ENCODE assay signal across 8 cellular contexts in genomic region chr19:873084-874019, GRCh38. TPM values are rescaled to one million over a fixed set of nuclear protein-coding genes. Genes with fewer than 3 reads are reported as not detected.
A peak's percentile ranks its signal among the peaks of the same experiment; 100 is the strongest.
DNase-seq lines count a peak whose midpoint lies in the region; ATAC-seq and TF ChIP-seq lines count a peak whose summit lies in the region.

No MANE protein-coding gene starts in this region.

- peaks cover 7 to 59% of the 10 kb centered on the region in 2 experiments; a peak in 2 of 3 replicates for H3K36me3 ChIP-seq in HEK293 (ENCODE audit: control insufficient read depth in 2 of 2, insufficient read depth in 1 of 2, low read length in 2 of 2)

- no peaks in the 10 kb centered on the region; the same call in 1 of the 2 replicates for H3K4me1 Mint-ChIP-seq in WTC11
- H3K4me1 Mint-ChIP-seq in type B pancreatic cell (ENCODE audit: unreplicated experiment) = peaks cover 3% of the 10 kb centered on the region

- peak; percentile 86 for ATAC-seq in WTC11

- H3K4me3 Mint-ChIP-seq in WTC11 (no peak overlapping the region), type B pancreatic cell (no peak overlapping the region)

- peak; percentile 77 for DNase-seq in A172 (ENCODE audit: low spot score)
- peak; percentile 82 for DNase-seq in WTC11 (ENCODE audit: low spot score)
- peak; percentile 60 for DNase-seq in dermis blood vessel endothelial cell
- peak; percentile 33 to 54 for DNase-seq in stimulated activated CD4-positive, alpha-beta T cell treated with anti-CD3 and anti-CD28 coated beads, Interleukin-4, amount 100 ng/mL, for 4 hours
- DNase-seq in NCI-H446 (lab: John Stamatoyannopoulos, UW) = no peak
- no peak for DNase-seq in type B pancreatic cell (ENCODE audit: extremely low spot score, unreplicated experiment)
- DNase-seq in NCI-H748 (lab: John Stamatoyannopoulos, UW; ENCODE audit: unreplicated experiment) = no peak

- H3K27ac Mint-ChIP-seq in WTC11 (no peak overlapping the region), type B pancreatic cell (no peak overlapping the region)

- H3K27ac ChIP-seq in HEK293 (ENCODE audit: extremely low read depth, low read depth, low read length) = no peak overlapping the region

- no peaks in the 10 kb centered on the region for H3K9me3 Mint-ChIP-seq in WTC11
- no peaks in the 10 kb centered on the region for H3K9me3 Mint-ChIP-seq in type B pancreatic cell

- no peak overlapping the region for H3K4me3 ChIP-seq in HEK293 (ENCODE audit: low read depth, low read length)

- TF ChIP-seq CTCF in HEK293 (tag by site-specific recombination; IDR thresholded peaks at IDR 0.05) (no peak), WTC11 (IDR thresholded peaks at IDR 0.05) (no peak), type B pancreatic cell (conservative IDR thresholded peaks at IDR 0.05) (no peak)

- H3K27me3 Mint-ChIP-seq in WTC11 (ENCODE audit: low read depth) (no peaks in the 10 kb centered on the region), type B pancreatic cell (no peaks in the 10 kb centered on the region)

- H3K4me1 ChIP-seq in HEK293 (ENCODE audit: control insufficient read depth, insufficient read depth, low read length) = no peaks in the 10 kb centered on the region; the same call in 1 of the 2 replicates

- CTCF ChIA-PET in HEK293 (lab: Yijun Ruan, JAX) = interaction anchor here (0.7 kb wide), 1 partner anchor 236 kb away, joined by 3 read pairs; no protein-coding TSS in a partner anchor
- CTCF ChIA-PET in WTC11 (lab: Charles Lee) = interaction anchor here (0.5 to 2.1 kb wide), 5 partner anchors 10 to 45 kb away, joined by 3 to 7 read pairs (median 3); no protein-coding TSS in a partner anchor

- peaks cover 20% of the 10 kb centered on the region for H3K36me3 Mint-ChIP-seq in WTC11
- peaks cover 7% of the 10 kb centered on the region for H3K36me3 Mint-ChIP-seq in type B pancreatic cell

- POLR2A ChIA-PET in HEK293 (lab: Yijun Ruan, JAX) (interaction anchor here (0.5 kb wide), 1 partner anchor 25 kb away, joined by 3 read pairs; no protein-coding TSS in a partner anchor), WTC11 (lab: Charles Lee) (interaction anchor here (0.6 to 1.3 kb wide), 2 partner anchors 9 to 54 kb away, joined by 3 to 4 read pairs; no protein-coding TSS in a partner anchor)

- no peaks in the 10 kb centered on the region for H3K9me3 ChIP-seq in HEK293 (ENCODE audit: control insufficient read depth, insufficient read depth, low read depth, low read length)

TF ChIP-seq in HEK293, 187 proteins besides CTCF, POLR2A, EP300 and RAD21:
- TF ChIP-seq ZNF473 (tag by site-specific recombination; IDR thresholded peaks at IDR 0.05) (no peak), ZNF513 (tag by site-specific recombination; IDR thresholded peaks at IDR 0.05) (no peak), ZNF214 (tag by site-specific recombination; IDR thresholded peaks at IDR 0.05; ENCODE audit: borderline replicate concordance) (no peak), ZNF24 (tag by site-specific recombination; IDR thresholded peaks at IDR 0.05) (no peak), ZNF600 (tag by site-specific recombination; IDR thresholded peaks at IDR 0.05) (0 out of 2 replicates have a peak, but pooled peaks have one; percentile 18), ZNF16 (tag by site-specific recombination; IDR thresholded peaks at IDR 0.05; ENCODE audit: low read depth) (no peak)

TF ChIP-seq in WTC11, 78 proteins besides CTCF, POLR2A, EP300 and RAD21:
- TF ChIP-seq FOXJ3 (CRISPR knock-in tag; IDR thresholded peaks at IDR 0.05; ENCODE audit: borderline replicate concordance) (no peak), NFE2L1 (CRISPR knock-in tag; IDR thresholded peaks at IDR 0.05) (no peak), ATF3 (CRISPR knock-in tag; conservative IDR thresholded peaks at IDR 0.05) (no peak), RELA (CRISPR knock-in tag; IDR thresholded peaks at IDR 0.05; ENCODE audit: borderline replicate concordance) (no peak), FOXK1 (CRISPR knock-in tag; IDR thresholded peaks at IDR 0.05) (no peak), PRDM15 (CRISPR knock-in tag; IDR thresholded peaks at IDR 0.05) (no peak), NR2C2 (CRISPR knock-in tag; IDR thresholded peaks at IDR 0.05) (no peak)
- TF ChIP-seq, protein P1, sequence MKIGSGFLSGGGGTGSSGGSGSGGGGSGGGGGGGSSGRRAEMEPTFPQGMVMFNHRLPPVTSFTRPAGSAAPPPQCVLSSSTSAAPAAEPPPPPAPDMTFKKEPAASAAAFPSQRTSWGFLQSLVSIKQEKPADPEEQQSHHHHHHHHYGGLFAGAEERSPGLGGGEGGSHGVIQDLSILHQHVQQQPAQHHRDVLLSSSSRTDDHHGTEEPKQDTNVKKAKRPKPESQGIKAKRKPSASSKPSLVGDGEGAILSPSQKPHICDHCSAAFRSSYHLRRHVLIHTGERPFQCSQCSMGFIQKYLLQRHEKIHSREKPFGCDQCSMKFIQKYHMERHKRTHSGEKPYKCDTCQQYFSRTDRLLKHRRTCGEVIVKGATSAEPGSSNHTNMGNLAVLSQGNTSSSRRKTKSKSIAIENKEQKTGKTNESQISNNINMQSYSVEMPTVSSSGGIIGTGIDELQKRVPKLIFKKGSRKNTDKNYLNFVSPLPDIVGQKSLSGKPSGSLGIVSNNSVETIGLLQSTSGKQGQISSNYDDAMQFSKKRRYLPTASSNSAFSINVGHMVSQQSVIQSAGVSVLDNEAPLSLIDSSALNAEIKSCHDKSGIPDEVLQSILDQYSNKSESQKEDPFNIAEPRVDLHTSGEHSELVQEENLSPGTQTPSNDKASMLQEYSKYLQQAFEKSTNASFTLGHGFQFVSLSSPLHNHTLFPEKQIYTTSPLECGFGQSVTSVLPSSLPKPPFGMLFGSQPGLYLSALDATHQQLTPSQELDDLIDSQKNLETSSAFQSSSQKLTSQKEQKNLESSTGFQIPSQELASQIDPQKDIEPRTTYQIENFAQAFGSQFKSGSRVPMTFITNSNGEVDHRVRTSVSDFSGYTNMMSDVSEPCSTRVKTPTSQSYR (CRISPR knock-in tag; IDR thresholded peaks at IDR 0.05) = no peak

RNA-seq across cellular contexts. Expression of gene CFD, which starts 13.9 kb away (rescaled TPM):
- total RNA-seq in A172 (2014; rRNA removed; shearing (Covaris generic)) = 14.4 and 16.2 TPM in 2 replicates
- total RNA-seq in WTC11 (2021) = 1.7 to 2.7 TPM (median 2.5 TPM) in 3 replicates
- 2.5 TPM in 1 of 2 replicates, not detected in the other for total RNA-seq in dermis blood vessel endothelial cell
- 5.5 and 11.3 TPM in 2 replicates for total RNA-seq in type B pancreatic cell (ENCODE audit: low replicate concordance)

RNA-seq across cellular contexts. Expression of gene MED16, which starts 19.6 kb away (rescaled TPM):
- 15.2 and 17.2 TPM in 2 replicates for total RNA-seq in A172 (2014; rRNA removed; shearing (Covaris generic))
- total RNA-seq in WTC11 (2021) (66.9 to 88.8 TPM (median 84.5 TPM) in 3 replicates), dermis blood vessel endothelial cell (40.5 and 64.0 TPM in 2 replicates), type B pancreatic cell (ENCODE audit: low replicate concordance) (59.6 and 74.2 TPM in 2 replicates)

RNA-seq across cellular contexts. Expression of gene RNU6-9, which starts 19.9 kb away (rescaled TPM):
- total RNA-seq in A172 (2014; rRNA removed; shearing (Covaris generic)) = not detected in 2 replicates
- total RNA-seq in WTC11 (2021) (not detected in 3 replicates), dermis blood vessel endothelial cell (not detected in 2 replicates), type B pancreatic cell (ENCODE audit: low replicate concordance) (not detected in 2 replicates)

RNA-seq across cellular contexts. Expression of gene ELANE, which starts 21.2 kb away (rescaled TPM):
- not detected in 2 replicates for total RNA-seq in A172 (2014; rRNA removed; shearing (Covaris generic))
- not detected in 3 replicates for total RNA-seq in WTC11 (2021)
- total RNA-seq in dermis blood vessel endothelial cell = not detected in 2 replicates
- not detected in 2 replicates for total RNA-seq in type B pancreatic cell (ENCODE audit: low replicate concordance)

RNA-seq across cellular contexts. Expression of gene PRTN3, which starts 32.6 kb away (rescaled TPM):
- total RNA-seq in A172 (2014; rRNA removed; shearing (Covaris generic)) = 0.14 and 0.16 TPM in 2 replicates
- total RNA-seq in WTC11 (2021) (0.53 to 0.82 TPM (median 0.61 TPM) in 3 replicates), dermis blood vessel endothelial cell (not detected in 2 replicates), type B pancreatic cell (ENCODE audit: low replicate concordance) (0.45 TPM in 1 of 2 replicates, not detected in the other)

Comparison
In these comparisons a context has a peak if more than half of its experiments do, and no peak if none do; other contexts are left out.
1. DNase-seq: peak in A172 (single experiment), WTC11 (single experiment), dermis blood vessel endothelial cell (single experiment) and stimulated activated CD4-positive, alpha-beta T cell treated with anti-CD3 and anti-CD28 coated beads, Interleukin-4, amount 100 ng/mL, for 4 hours (2 of 2); none in NCI-H446 (0 of 2), type B pancreatic cell (single experiment) and NCI-H748 (single experiment).